In the genomic region with DNA sequence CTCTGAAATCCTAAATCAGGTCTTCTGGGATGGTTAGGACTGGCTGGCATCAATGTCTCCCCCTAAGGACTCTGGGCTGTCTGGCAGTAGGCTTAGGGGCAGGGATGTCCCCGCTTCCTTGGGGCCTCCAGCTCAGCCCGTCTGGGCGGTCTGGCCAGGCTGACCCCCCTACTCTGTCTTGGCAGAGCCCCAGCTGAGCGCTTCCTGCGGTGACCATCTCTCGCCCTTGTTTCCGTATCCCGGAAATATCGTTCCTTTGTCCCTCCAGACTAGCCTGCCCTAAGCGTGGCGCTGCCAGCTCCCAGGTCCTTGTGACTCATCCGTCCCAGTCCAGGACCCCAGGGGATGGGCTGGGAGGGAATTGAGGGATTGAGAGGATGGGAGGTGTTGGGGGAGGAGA, we compare ENCODE assay signal across 9 cellular contexts. TPM values are rescaled to one million over a fixed set of nuclear protein-coding genes. Genes with fewer than 3 reads are reported as not detected.
DNase-seq lines count a peak whose midpoint lies in the region; ATAC-seq and TF ChIP-seq lines count a peak whose summit lies in the region.
"Had no signal": no experiment of that assay in that cellular context is flagged by ENCODE, and none has a peak within 500 bp of the region (broad histone marks: within the 10 kb centered on the region; RNA-seq: fewer than 3 reads in every experiment).

No MANE protein-coding gene starts in this region.

- DNase-seq in NCI-H69 (lab: John Stamatoyannopoulos, UW) (peak; percentile 89), KBM-7 (no peak)
- DNase-seq: activated naive CD8-positive, alpha-beta T cell treated with anti-CD3 and anti-CD28 coated beads, Interleukin-2, amount 50 U/mL, for 24 hours had no signal

- in situ Hi-C loops in KBM-7 (cut with MboI; ENCODE audit: low pct_unique_long_range_greater_than_20kb, low sequenced_read_pairs), result no loop called here

- peak overlapping the region; percentile 85 to 95 (median 87) for H3K27ac Mint-ChIP-seq in nephron
- H3K27ac Mint-ChIP-seq: activated naive CD8-positive, alpha-beta T cell treated with anti-CD3 and anti-CD28 coated beads, Interleukin-2, amount 50 U/mL, for 24 hours had no signal

- H4K20me1 ChIP-seq in BLaER1 treated with 17β-estradiol and CSF1 and Interleukin-3, amounts not matched to agents 10 nM and 100 nM, result no peaks in the 10 kb centered on the region

- no peaks in the 10 kb centered on the region for H3K27me3 ChIP-seq in BLaER1 treated with 17β-estradiol and CSF1 and Interleukin-3, amounts not matched to agents 10 nM and 100 nM

- peaks cover 0 to 7% (median 0%) of the 10 kb centered on the region in 11 experiments; a peak in 5 of 22 replicates for H3K36me3 ChIP-seq in BLaER1 treated with 17β-estradiol and CSF1 and Interleukin-3, amounts not matched to agents 10 nM and 100 nM

- peaks cover 66 to 89% (median 81%) of the 10 kb centered on the region in 10 experiments for H3K4me1 ChIP-seq in BLaER1 treated with 17β-estradiol and CSF1 and Interleukin-3, amounts not matched to agents 10 nM and 100 nM

- H3K27me3 Mint-ChIP-seq in nephron (ENCODE audit: low read depth), result peaks cover 8% of the 10 kb centered on the region

- peak overlapping the region; percentile 62 to 88 (median 82) for H3K4me2 ChIP-seq in BLaER1 treated with 17β-estradiol and CSF1 and Interleukin-3, amounts not matched to agents 10 nM and 100 nM

- peaks cover 15% of the 10 kb centered on the region for H3K4me1 Mint-ChIP-seq in nephron

- TF ChIP-seq CTCF in nephron (IDR thresholded peaks at IDR 0.05; ENCODE audit: unreplicated experiment in 3 of 3), result no peak

- H3K36me3 Mint-ChIP-seq in nephron (ENCODE audit: low read depth), result no peaks in the 10 kb centered on the region

- H3K9me3 Mint-ChIP-seq in nephron, result no peaks in the 10 kb centered on the region
- H3K9me3 Mint-ChIP-seq: activated naive CD8-positive, alpha-beta T cell treated with anti-CD3 and anti-CD28 coated beads, Interleukin-2, amount 50 U/mL, for 24 hours had no signal

- ATAC-seq in esophagus mucosa (peak; percentile 33), HG02588 (IDR thresholded peaks at IDR 0.05; ENCODE audit: unreplicated experiment) (no peak), GM18498 (IDR thresholded peaks at IDR 0.05; ENCODE audit: unreplicated experiment) (no peak), HG02763 (IDR thresholded peaks at IDR 0.05; ENCODE audit: unreplicated experiment) (no peak)
- ATAC-seq: activated naive CD8-positive, alpha-beta T cell treated with anti-CD3 and anti-CD28 coated beads, Interleukin-2, amount 50 U/mL, for 24 hours had no signal

- H3K9ac ChIP-seq in BLaER1 treated with 17β-estradiol and CSF1 and Interleukin-3, amounts not matched to agents 10 nM and 100 nM, result peak overlapping the region in 10 of 11 experiments; percentile 8 to 65 (median 58); a peak in 14 of 22 replicates

- peak overlapping the region; percentile 58 to 79 (median 62) for H3K4me3 Mint-ChIP-seq in nephron
- H3K4me3 Mint-ChIP-seq: activated naive CD8-positive, alpha-beta T cell treated with anti-CD3 and anti-CD28 coated beads, Interleukin-2, amount 50 U/mL, for 24 hours had no signal

- H3K27ac ChIP-seq in BLaER1 treated with 17β-estradiol and CSF1 and Interleukin-3, amounts not matched to agents 10 nM and 100 nM, result peak overlapping the region in 10 of 11 experiments; percentile 52 to 81 (median 70); a peak in 20 of 22 replicates

- H3K4me3 ChIP-seq in BLaER1 treated with 17β-estradiol and CSF1 and Interleukin-3, amounts not matched to agents 10 nM and 100 nM, result peak overlapping the region in 3 of 10 experiments; percentile 2 to 16 (median 8); a peak in 1 of 20 replicates

- H3K9me3 ChIP-seq in BLaER1 treated with 17β-estradiol and CSF1 and Interleukin-3, amounts not matched to agents 10 nM and 100 nM (replicated peaks in 1 of 11), result no peaks in the 10 kb centered on the region

RNA-seq across cellular contexts. Expression of gene GTPBP3, which starts 11.3 kb away (rescaled TPM):
- total RNA-seq in esophagus mucosa, result 11.7 TPM

RNA-seq across cellular contexts. Expression of gene ANO8, which starts 14.0 kb away (rescaled TPM):
- 9.9 TPM for total RNA-seq in esophagus mucosa

RNA-seq across cellular contexts. Expression of gene PLVAP, which starts 28.4 kb away (rescaled TPM):
- total RNA-seq in esophagus mucosa, result 22.6 TPM

RNA-seq across cellular contexts. Expression of gene DDA1, which starts 39.3 kb away (rescaled TPM):
- 21.5 TPM for total RNA-seq in esophagus mucosa

RNA-seq across cellular contexts. Expression of gene MRPL34, which starts 43.0 kb away (rescaled TPM):
- 42.6 TPM for total RNA-seq in esophagus mucosa
